25 cellular contexts compared by ENCODE assay signal in the genomic region with DNA sequence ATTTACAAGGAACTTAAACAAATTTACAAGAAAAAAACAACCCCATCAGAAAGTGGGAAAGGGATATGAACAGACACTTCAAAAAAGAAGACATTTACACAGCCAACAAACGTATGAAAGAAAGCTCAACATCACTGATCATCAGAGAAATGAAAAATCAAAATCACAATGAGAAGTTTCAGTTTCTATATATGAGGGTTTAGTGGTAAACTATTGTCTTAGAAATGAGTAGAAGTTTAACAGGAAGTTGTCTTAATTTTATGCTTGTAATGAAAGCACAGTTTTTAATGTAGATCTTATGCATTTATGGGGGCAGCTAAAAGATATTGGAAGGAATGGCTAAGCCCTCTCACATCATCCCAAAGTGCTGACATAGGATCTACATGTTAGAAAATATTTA.
DNase-seq lines count a peak whose midpoint lies in the region; ATAC-seq, FAIRE-seq and TF ChIP-seq lines count a peak whose summit lies in the region.
"Had no signal": no experiment of that assay in that cellular context is flagged by ENCODE, and none has a peak within 500 bp of the region (broad histone marks: within the 10 kb centered on the region; RNA-seq: fewer than 3 reads in every experiment).

No MANE protein-coding gene starts in this region.

- H3K36me3 ChIP-seq in Loucy (ENCODE audit: insufficient read depth, low read length) = no peaks in the 10 kb centered on the region
- H3K36me3 ChIP-seq in spleen = no peaks in the 10 kb centered on the region
- H3K36me3 ChIP-seq: stomach had no signal

- no peaks in the 10 kb centered on the region for H3F3A ChIP-seq in Loucy (ENCODE audit: low read depth)

- FAIRE-seq in GM19239 (lab: Jason Lieb, UNC) = no peak
- FAIRE-seq: bronchial epithelial cell, frontal cortex, HTR-8/SVneo had no signal

- H3K4me1 ChIP-seq in Loucy (ENCODE audit: insufficient read depth, low read length, poor library complexity, severe bottlenecking) (peaks cover 9% of the 10 kb centered on the region), spleen (no peaks in the 10 kb centered on the region)
- H3K4me1 ChIP-seq: parathyroid adenoma, stomach had no signal

- H3K9ac ChIP-seq in Loucy (ENCODE audit: low read depth, low read length, poor library complexity, severe bottlenecking) = no peak overlapping the region
- H3K9ac ChIP-seq: parathyroid adenoma had no signal

- no peak for DNase-seq in GM19239 (ENCODE audit: insufficient read length, low spot score)
- DNase-seq in left lobe of liver (ENCODE audit: low spot score) = no peak
- DNase-seq in activated CD4-positive, CD25-positive, alpha-beta regulatory T cell treated with anti-CD3 and anti-CD28 coated beads, Interleukin-2, amount 50 U/mL, for 72 hours = no peak
- no peak for DNase-seq in spleen
- DNase-seq: activated CD4-positive, alpha-beta T cell treated with anti-CD3 and anti-CD28 coated beads for 1 hour; CD4-positive, alpha-beta T cell; dermis blood vessel endothelial cell; mesendoderm; natural killer cell; NCI-H1417; NCI-H2171; NCI-H82; stimulated activated CD4-positive, alpha-beta T cell treated with anti-CD3 and anti-CD28 coated beads, Interleukin-2, amount 100 ng/mL, for 24 hours; stomach had no signal

- H3K4me2 ChIP-seq in Loucy (ENCODE audit: low read depth, low read length, poor library complexity, severe bottlenecking) = no peak overlapping the region

- H3K27ac ChIP-seq in spleen = no peak overlapping the region
- H3K27ac ChIP-seq: epithelial cell of prostate, parathyroid adenoma, SK-N-MC, stomach had no signal

- 35 to 47% (median 38%) methylated on average over 1 of the region's 1 CpG for WGBS in spleen, 5 donors

- H2AFZ ChIP-seq in Loucy (ENCODE audit: low read length) = 0 out of 2 replicates have a peak overlapping the region, but pooled peaks have one; percentile 3
- H2AFZ ChIP-seq: parathyroid adenoma had no signal

- no peaks in the 10 kb centered on the region for H3K9me3 ChIP-seq in Loucy (ENCODE audit: insufficient read depth, low read depth, low read length)
- H3K9me3 ChIP-seq in spleen = no peaks in the 10 kb centered on the region
- H3K9me3 ChIP-seq: stomach had no signal

- no peak for TF ChIP-seq CTCF in Loucy (conservative IDR thresholded peaks at IDR 0.05; ENCODE audit: low read length)
- no peak for TF ChIP-seq CTCF in spleen (IDR thresholded peaks at IDR 0.05 in 8 of 11, conservative IDR thresholded peaks at IDR 0.05 in 3 of 11)

- ATAC-seq in GM18519 (IDR thresholded peaks at IDR 0.05; ENCODE audit: low FRiP score, unreplicated experiment) (peak; percentile 87), GM21381 (IDR thresholded peaks at IDR 0.05; ENCODE audit: unreplicated experiment) (peak; percentile 68), HG02970 (IDR thresholded peaks at IDR 0.05; ENCODE audit: low FRiP score, unreplicated experiment) (peak; percentile 61), left lobe of liver (no peak)
- ATAC-seq: natural killer cell, Panc1 had no signal

- intact Hi-C loops in spleen (cut with DNase I; ENCODE audit: low total_unique reads) = no loop called here

- H3K27me3 ChIP-seq in Loucy (ENCODE audit: insufficient read depth, low read length, poor library complexity, severe bottlenecking) (no peaks in the 10 kb centered on the region), spleen (replicated peaks in 1 of 7) (no peaks in the 10 kb centered on the region)
- H3K27me3 ChIP-seq: stomach had no signal

- H3K4me3 ChIP-seq in Loucy (ENCODE audit: low read length, poor library complexity, severe bottlenecking) = no peak overlapping the region
- H3K4me3 ChIP-seq in spleen = no peak overlapping the region
- H3K4me3 ChIP-seq: SK-N-MC, stomach had no signal

- H4K20me1 ChIP-seq in Loucy (ENCODE audit: insufficient read depth, low read length, poor library complexity, severe bottlenecking) = no peaks in the 10 kb centered on the region

- no peak for TF ChIP-seq POLR2A in spleen (IDR thresholded peaks at IDR 0.05)

- H3K79me2 ChIP-seq in Loucy (ENCODE audit: insufficient read depth, low read length) = no peaks in the 10 kb centered on the region
- H3K79me2 ChIP-seq: parathyroid adenoma had no signal

- no peaks in the 10 kb centered on the region for H3K9me2 ChIP-seq in Loucy (replicated peaks; ENCODE audit: low read depth, low read length)
